Comparison of ENCODE assay signal across 9 cellular contexts in genomic region chr1:212949771-212950170, GRCh38. TPM values are rescaled to one million over a fixed set of nuclear protein-coding genes. Genes with fewer than 3 reads are reported as not detected.
A peak's percentile ranks its signal among the peaks of the same experiment; 100 is the strongest.
DNase-seq lines count a peak whose midpoint lies in the region; ATAC-seq, FAIRE-seq and TF ChIP-seq lines count a peak whose summit lies in the region.
"Had no signal": no experiment of that assay in that cellular context is flagged by ENCODE, and none has a peak within 500 bp of the region (broad histone marks: within the 10 kb centered on the region; RNA-seq: fewer than 3 reads in every experiment).

No MANE protein-coding gene starts in this region.

- H3K36me3 ChIP-seq in WERI-Rb-1 (peaks cover 17% of the 10 kb centered on the region), iPS-18a (ENCODE audit: control insufficient read depth, low read depth, low read length) (peaks cover 24% of the 10 kb centered on the region)
- H3K36me3 ChIP-seq: adrenal gland had no signal

- TF ChIP-seq CTCF in WERI-Rb-1 (IDR thresholded peaks at IDR 0.05; ENCODE audit: low read depth, low read length) = no peak

- H3K4me3 ChIP-seq in WERI-Rb-1 (ENCODE audit: low read depth, low read length) (peak overlapping the region; percentile 87), iPS-18a (ENCODE audit: low read length) (peak overlapping the region; percentile 89)

- H3K4me3 Mint-ChIP-seq in activated CD4-positive, alpha-beta T cell treated with anti-CD3 and anti-CD28 coated beads, Interleukin-2, amount 10 ng/mL, durations not matched to agents 24 days and 14 days = peak overlapping the region; percentile 86
- peak overlapping the region; percentile 29 to 86 for H3K4me3 Mint-ChIP-seq in stimulated activated naive B cell treated with anti-CD40 and anti-IgM and Interleukin-4, amounts not matched to agents 10 μg/mL and 1 μg/mL and 100 μg/mL, for 72 hours

- DNase-seq in activated CD4-positive, alpha-beta T cell treated with anti-CD3 and anti-CD28 coated beads, Interleukin-2, amount 10 ng/mL, durations not matched to agents 24 days and 14 days = no peak
- DNase-seq in activated CD4-positive, alpha-beta T cell treated with anti-CD3 and anti-CD28 coated beads, Interleukin-2, amount 50 U/mL, for 48 hours = no peak
- DNase-seq in WERI-Rb-1 (no peak), mesenteric fat pad (ENCODE audit: low spot score) (no peak), RCC 7860 (ENCODE audit: low spot score) (no peak)
- no peak for DNase-seq in stimulated activated naive B cell treated with anti-CD40 and anti-IgM and Interleukin-4, amounts not matched to agents 10 μg/mL and 1 μg/mL and 100 μg/mL, for 72 hours

- peaks cover 8% of the 10 kb centered on the region for H3K4me1 Mint-ChIP-seq in activated CD4-positive, alpha-beta T cell treated with anti-CD3 and anti-CD28 coated beads, Interleukin-2, amount 10 ng/mL, durations not matched to agents 24 days and 14 days
- peaks cover 37 to 38% of the 10 kb centered on the region in 2 donors for H3K4me1 Mint-ChIP-seq in stimulated activated naive B cell treated with anti-CD40 and anti-IgM and Interleukin-4, amounts not matched to agents 10 μg/mL and 1 μg/mL and 100 μg/mL, for 72 hours

- no peaks in the 10 kb centered on the region for H3K27me3 ChIP-seq in WERI-Rb-1 (ENCODE audit: insufficient read depth, low read depth, severe bottlenecking)
- peaks cover 14% of the 10 kb centered on the region for H3K27me3 ChIP-seq in iPS-18a (ENCODE audit: control insufficient read depth, insufficient read depth, low read length)

- H3K9me3 ChIP-seq in WERI-Rb-1 (ENCODE audit: severe bottlenecking) (no peaks in the 10 kb centered on the region), iPS-18a (ENCODE audit: control insufficient read depth, low read depth, low read length) (no peaks in the 10 kb centered on the region)
- H3K9me3 ChIP-seq: adrenal gland had no signal

- H3K9me3 Mint-ChIP-seq in activated CD4-positive, alpha-beta T cell treated with anti-CD3 and anti-CD28 coated beads, Interleukin-2, amount 10 ng/mL, durations not matched to agents 24 days and 14 days = no peaks in the 10 kb centered on the region
- no peaks in the 10 kb centered on the region for H3K9me3 Mint-ChIP-seq in stimulated activated naive B cell treated with anti-CD40 and anti-IgM and Interleukin-4, amounts not matched to agents 10 μg/mL and 1 μg/mL and 100 μg/mL, for 72 hours

- H3K27ac Mint-ChIP-seq in activated CD4-positive, alpha-beta T cell treated with anti-CD3 and anti-CD28 coated beads, Interleukin-2, amount 10 ng/mL, durations not matched to agents 24 days and 14 days = no peak overlapping the region
- H3K27ac Mint-ChIP-seq in stimulated activated naive B cell treated with anti-CD40 and anti-IgM and Interleukin-4, amounts not matched to agents 10 μg/mL and 1 μg/mL and 100 μg/mL, for 72 hours = no peak overlapping the region

- peaks cover 17% of the 10 kb centered on the region for H3K4me1 ChIP-seq in iPS-18a (ENCODE audit: control insufficient read depth, low read depth, low read length)

- no peak for FAIRE-seq in RCC 7860 (lab: Jason Lieb, UNC)

- H3K27me3 Mint-ChIP-seq in activated CD4-positive, alpha-beta T cell treated with anti-CD3 and anti-CD28 coated beads, Interleukin-2, amount 10 ng/mL, durations not matched to agents 24 days and 14 days = peaks cover 52% of the 10 kb centered on the region
- peaks cover 34 to 39% of the 10 kb centered on the region in 2 donors for H3K27me3 Mint-ChIP-seq in stimulated activated naive B cell treated with anti-CD40 and anti-IgM and Interleukin-4, amounts not matched to agents 10 μg/mL and 1 μg/mL and 100 μg/mL, for 72 hours

- ATAC-seq in stimulated activated naive B cell treated with anti-CD40 and anti-IgM and Interleukin-4, amounts not matched to agents 10 μg/mL and 1 μg/mL and 100 μg/mL, for 72 hours (replicated peaks) = no peak
- ATAC-seq in HG02885 (IDR thresholded peaks at IDR 0.05; ENCODE audit: poor library complexity, unreplicated experiment) = no peak

- intact Hi-C loops in activated CD4-positive, alpha-beta T cell treated with anti-CD3 and anti-CD28 coated beads, Interleukin-2, amount 10 ng/mL, durations not matched to agents 24 days and 14 days (cut with micrococcal nuclease) = loop anchor here (5.0 kb wide), 1 partner anchor 92 kb away; the partner anchor contains the start of gene FLVCR1

- H3K27ac ChIP-seq in WERI-Rb-1 (peak overlapping the region; percentile 34), iPS-18a (ENCODE audit: low read length) (no peak overlapping the region)
- H3K27ac ChIP-seq: adrenal gland had no signal

- H3K9ac ChIP-seq in iPS-18a (ENCODE audit: low read length) = no peak overlapping the region

- no peaks in the 10 kb centered on the region for H3K36me3 Mint-ChIP-seq in activated CD4-positive, alpha-beta T cell treated with anti-CD3 and anti-CD28 coated beads, Interleukin-2, amount 10 ng/mL, durations not matched to agents 24 days and 14 days (ENCODE audit: low read depth)
- peaks cover 0 to 2% of the 10 kb centered on the region in 2 donors for H3K36me3 Mint-ChIP-seq in stimulated activated naive B cell treated with anti-CD40 and anti-IgM and Interleukin-4, amounts not matched to agents 10 μg/mL and 1 μg/mL and 100 μg/mL, for 72 hours

RNA-seq across cellular contexts. Expression of gene VASH2, which starts 0.6 kb away (rescaled TPM):
- total RNA-seq in activated CD4-positive, alpha-beta T cell treated with anti-CD3 and anti-CD28 coated beads, Interleukin-2, amount 10 ng/mL, durations not matched to agents 24 days and 14 days = 0.54 and 0.84 TPM in 2 replicates
- total RNA-seq in mesenteric fat pad = 3.0 TPM
